Comparison of ENCODE assay signal across 20 cellular contexts in the genomic region with DNA sequence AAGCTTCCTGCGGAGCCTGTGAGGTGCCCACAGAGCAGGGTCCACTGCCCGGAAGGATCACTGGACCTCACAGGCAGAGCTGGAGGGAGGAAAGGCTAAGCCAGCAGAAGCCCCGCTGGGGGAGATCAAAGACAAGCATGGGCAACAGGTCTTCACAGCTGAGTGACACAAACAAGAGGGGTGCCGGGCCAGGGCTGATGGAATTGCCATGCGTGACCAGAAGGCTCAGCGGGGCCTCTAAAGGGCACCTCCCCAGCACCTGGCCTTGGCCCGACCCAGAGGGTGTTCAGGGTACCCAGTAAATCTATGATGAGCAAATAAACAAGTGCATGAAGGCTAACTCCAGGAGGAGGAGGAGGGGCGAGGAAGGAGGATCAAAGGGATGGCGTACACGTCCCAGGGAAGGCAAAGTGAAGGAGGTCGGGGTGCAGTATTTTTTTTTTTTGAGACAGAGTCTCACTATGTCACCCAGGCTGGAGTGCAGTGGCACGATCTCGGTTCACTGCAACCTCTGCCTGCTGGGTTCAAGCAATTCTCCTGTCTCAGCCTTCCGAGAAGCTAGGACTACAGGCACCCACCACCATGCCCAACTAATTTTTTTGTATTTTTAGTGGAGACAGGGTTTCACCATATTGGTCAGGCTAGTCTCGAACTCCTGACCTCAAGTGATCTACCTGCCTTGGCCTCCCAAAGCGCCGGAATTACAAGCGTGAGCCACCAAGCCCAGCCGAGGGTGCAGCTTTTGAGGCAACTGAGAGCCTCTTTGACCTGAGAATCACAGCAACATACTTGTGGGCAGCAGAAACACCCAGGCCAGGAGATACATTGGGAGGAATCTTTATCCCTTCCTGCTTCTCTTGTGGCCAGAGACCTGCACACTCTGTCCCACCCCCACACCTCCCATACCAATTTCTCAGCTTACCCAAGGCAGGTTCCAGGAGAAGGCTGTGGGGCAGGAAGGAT. TPM values are rescaled to one million over a fixed set of nuclear protein-coding genes. Genes with fewer than 3 reads are reported as not detected.
"Had no signal": no experiment of that assay in that cellular context is flagged by ENCODE, and none has a peak within 500 bp of the region (broad histone marks: within the 10 kb centered on the region; RNA-seq: fewer than 3 reads in every experiment).

No MANE protein-coding gene starts in this region.

- H3K36me3 ChIP-seq: gastroesophageal sphincter, heart right ventricle, transverse colon had no signal

- H3K9me3 Mint-ChIP-seq: activated naive CD4-positive, alpha-beta T cell treated with anti-CD3 and anti-CD28 coated beads for 36 hours; activated T-helper 17 cell treated with anti-CD3 and anti-CD28 coated beads, Interleukin-2, amount 50 U/mL, for 72 hours had no signal

- H3K27ac ChIP-seq: gastroesophageal sphincter, heart right ventricle, parathyroid adenoma, transverse colon had no signal

- H2AFZ ChIP-seq: parathyroid adenoma had no signal

- H3K4me3 Mint-ChIP-seq: activated naive CD4-positive, alpha-beta T cell treated with anti-CD3 and anti-CD28 coated beads for 36 hours had no signal

- H3K9me3 ChIP-seq: gastroesophageal sphincter, heart right ventricle, transverse colon had no signal

- H3K9ac ChIP-seq: parathyroid adenoma had no signal

- H3K27me3 Mint-ChIP-seq: activated T-helper 17 cell treated with anti-CD3 and anti-CD28 coated beads, Interleukin-2, amount 50 U/mL, for 72 hours had no signal

- H3K27ac Mint-ChIP-seq: activated naive CD4-positive, alpha-beta T cell treated with anti-CD3 and anti-CD28 coated beads for 36 hours had no signal

- H3K4me1 ChIP-seq: parathyroid adenoma had no signal

- H3K4me3 ChIP-seq: gastroesophageal sphincter, heart right ventricle, transverse colon had no signal

- H3K79me2 ChIP-seq: parathyroid adenoma had no signal

- DNase-seq: activated CD4-positive, alpha-beta T cell treated with anti-CD3 and anti-CD28 coated beads, Interleukin-2, amount 50 U/mL, for 1 hour; activated CD4-positive, CD25-positive, alpha-beta regulatory T cell; activated naive CD4-positive, alpha-beta T cell treated with anti-CD3 and anti-CD28 coated beads for 36 hours; activated T-cell treated with anti-CD3 and anti-CD28 coated beads for 4 hours; heart right ventricle; left colon; midbrain; retina; small intestine; stimulated activated naive CD8-positive, alpha-beta T cell treated with anti-CD3 and anti-CD28 coated beads, Interleukin-15, Interleukin-2, amounts not matched to agents 100 U/mL and 50 U/mL, for 24 hours; SW 1271; transverse colon had no signal

- H3K27me3 ChIP-seq: heart right ventricle, transverse colon had no signal

RNA-seq across cellular contexts. Expression of a gene that starts 21.4 kb away (rescaled TPM):
- total RNA-seq: bronchial epithelial cell, dermis microvascular lymphatic vessel endothelial cell, gastroesophageal sphincter, heart right ventricle, lung microvascular endothelial cell, myocyte had no signal

RNA-seq across cellular contexts. Expression of a gene that starts 40.7 kb away (rescaled TPM):
- total RNA-seq: bronchial epithelial cell, cerebellum, dermis microvascular lymphatic vessel endothelial cell, gastroesophageal sphincter, heart right ventricle, lung microvascular endothelial cell, myocyte had no signal

RNA-seq across cellular contexts. Expression of a gene that starts 45.1 kb away (rescaled TPM):
- total RNA-seq: bronchial epithelial cell, cerebellum, gastroesophageal sphincter, heart right ventricle, left colon, myocyte had no signal
